Comparison of ENCODE assay signal across 30 cellular contexts in genomic region chr10:91156196-91156595, GRCh38.
"Had no signal": no experiment of that assay in that cellular context is flagged by ENCODE, and none has a peak within 500 bp of the region (broad histone marks: within the 10 kb centered on the region; RNA-seq: fewer than 3 reads in every experiment).

No MANE protein-coding gene starts in this region.

- H3K27ac ChIP-seq: adrenal gland, body of pancreas, brain microvascular endothelial cell, breast epithelium, VCaP had no signal

- H3K9me3 ChIP-seq: adrenal gland, breast epithelium had no signal

- H3K4me1 ChIP-seq: adrenal gland, body of pancreas, breast epithelium had no signal

- DNase-seq: activated B cell treated with CpG ODN at 0.5 μM for 24 hours; activated CD4-positive, alpha-beta memory T cell treated with anti-CD3 and anti-CD28 coated beads for 36 hours; activated CD4-positive, alpha-beta T cell treated with anti-CD3 and anti-CD28 coated beads for 4 hours; activated CD4-positive, alpha-beta T cell treated with anti-CD3 and anti-CD28 coated beads, Interleukin-2, amount 10 ng/mL, durations not matched to agents 24 days and 14 days; activated CD4-positive, alpha-beta T cell treated with anti-CD3 and anti-CD28 coated beads, Interleukin-2, amount 50 U/mL, for 1 hour; activated CD4-positive, alpha-beta T cell treated with anti-CD3 and anti-CD28 coated beads, Interleukin-2, amount 50 U/mL, for 4 hours; activated CD4-positive, CD25-positive, alpha-beta regulatory T cell treated with anti-CD3 and anti-CD28 coated beads, Interleukin-2, amount 50 U/mL, for 72 hours; activated CD8-positive, alpha-beta memory T cell treated with anti-CD3 and anti-CD28 coated beads, Interleukin-2, amount 50 U/mL, for 4 hours; activated CD8-positive, alpha-beta T cell treated with anti-CD3 and anti-CD28 coated beads for 36 hours; activated effector memory CD4-positive, alpha-beta T cell treated with anti-CD3 and anti-CD28 coated beads, Interleukin-2, amount 50 U/mL, for 16 hours; activated gamma-delta T cell treated with Interleukin-2 at 50 U/mL for 16 hours; activated naive CD4-positive, alpha-beta T cell; activated naive CD4-positive, alpha-beta T cell treated with anti-CD3 and anti-CD28 coated beads for 36 hours; activated naive CD4-positive, alpha-beta T cell treated with anti-CD3 and anti-CD28 coated beads, Interleukin-2, amount 50 U/mL, for 16 hours; activated naive CD8-positive, alpha-beta T cell treated with anti-CD3 and anti-CD28 coated beads for 36 hours; activated T-cell treated with anti-CD3 and anti-CD28 coated beads for 4 hours; activated T-cell treated with anti-CD3 and anti-CD28 coated beads, Interleukin-2, amount 50 U/mL, for 1 hour; activated T-cell treated with anti-CD3 and anti-CD28 coated beads, Interleukin-2, amount 50 U/mL, for 4 hours; activated T-cell treated with anti-CD3 and anti-CD28 coated beads, Interleukin-2, amount 50 U/mL, for 72 hours; adrenal gland; amniotic stem cell; aorta; body of pancreas; brain microvascular endothelial cell; cerebellar nuclear complex; T-helper 2 cell; T-helper 9 cell had no signal

- H3K4me3 ChIP-seq: adrenal gland, body of pancreas, breast epithelium had no signal

- H3K27me3 ChIP-seq: adrenal gland, body of pancreas, brain microvascular endothelial cell, breast epithelium had no signal

- ATAC-seq: activated CD8-positive, alpha-beta T cell treated with anti-CD3 and anti-CD28 coated beads for 36 hours; activated naive CD4-positive, alpha-beta T cell treated with anti-CD3 and anti-CD28 coated beads, Interleukin-2, amount 50 U/mL, for 72 hours; activated T-cell treated with anti-CD3 and anti-CD28 coated beads, Interleukin-2, amount 50 U/mL, for 4 hours; activated T-cell treated with anti-CD3 and anti-CD28 coated beads, Interleukin-2, amount 50 U/mL, for 72 hours; body of pancreas had no signal

- H3K36me3 ChIP-seq: adrenal gland, brain microvascular endothelial cell, breast epithelium had no signal
